39 cellular contexts compared by ENCODE assay signal in genomic region chr10:48514263-48514662, GRCh38.
"Had no signal": no experiment of that assay in that cellular context is flagged by ENCODE, and none has a peak within 500 bp of the region (broad histone marks: within the 10 kb centered on the region; RNA-seq: fewer than 3 reads in every experiment).

No MANE protein-coding gene starts in this region.

- H3K36me3 ChIP-seq: adrenal gland, ascending aorta, brain microvascular endothelial cell, breast epithelium, cardiac muscle cell had no signal

- H3K27ac ChIP-seq: adrenal gland, ascending aorta, body of pancreas, brain microvascular endothelial cell, breast epithelium, cardiac muscle cell had no signal

- H3K27me3 Mint-ChIP-seq: activated naive CD8-positive, alpha-beta T cell; activated naive CD8-positive, alpha-beta T cell treated with anti-CD3 and anti-CD28 coated beads for 36 hours; activated naive CD8-positive, alpha-beta T cell treated with anti-CD3 and anti-CD28 coated beads, Interleukin-2, amount 50 U/mL, for 24 hours had no signal

- H3K36me3 Mint-ChIP-seq: activated naive CD4-positive, alpha-beta T cell treated with anti-CD3 and anti-CD28 coated beads, Interleukin-2, amount 10 ng/mL, durations not matched to agents 7 days and 5 days; activated naive CD8-positive, alpha-beta T cell treated with anti-CD3 and anti-CD28 coated beads for 36 hours; activated naive CD8-positive, alpha-beta T cell treated with anti-CD3 and anti-CD28 coated beads, Interleukin-2, amount 10 ng/mL, durations not matched to agents 7 days and 5 days had no signal

- FAIRE-seq: astrocyte, bronchial epithelial cell, colon had no signal

- DNase-seq: activated effector memory CD4-positive, alpha-beta T cell treated with anti-CD3 and anti-CD28 coated beads, Interleukin-2, amount 50 U/mL, for 16 hours; activated effector memory CD4-positive, alpha-beta T cell treated with Interleukin-2 at 50 U/mL for 16 hours; activated gamma-delta T cell; activated gamma-delta T cell treated with Interleukin-2 at 50 U/mL for 16 hours; activated naive CD4-positive, alpha-beta T cell; activated naive CD4-positive, alpha-beta T cell treated with anti-CD3 and anti-CD28 coated beads for 36 hours; activated naive CD4-positive, alpha-beta T cell treated with anti-CD3 and anti-CD28 coated beads, Interleukin-2, amount 10 ng/mL, durations not matched to agents 7 days and 5 days; activated naive CD4-positive, alpha-beta T cell treated with anti-CD3 and anti-CD28 coated beads, Interleukin-2, amount 50 U/mL, for 16 hours; activated naive CD4-positive, alpha-beta T cell treated with Interleukin-2 at 50 U/mL for 16 hours; activated naive CD8-positive, alpha-beta T cell treated with anti-CD3 and anti-CD28 coated beads for 36 hours; activated naive CD8-positive, alpha-beta T cell treated with anti-CD3 and anti-CD28 coated beads, Interleukin-2, amount 10 ng/mL, durations not matched to agents 7 days and 5 days; activated naive CD8-positive, alpha-beta T cell treated with anti-CD3 and anti-CD28 coated beads, Interleukin-2, amount 50 U/mL, for 24 hours; activated T-cell treated with anti-CD3 and anti-CD28 coated beads, Interleukin-2, amount 50 U/mL, for 4 hours; activated T-cell treated with anti-CD3 and anti-CD28 coated beads, Interleukin-2, amount 50 U/mL, for 48 hours; activated T-cell treated with anti-CD3 and anti-CD28 coated beads, Interleukin-2, amount 50 U/mL, for 72 hours; adrenal gland; amniotic stem cell; amygdala; anterior cingulate cortex; aorta; body of pancreas; brain microvascular endothelial cell; caudate nucleus; central memory CD4-positive, alpha-beta T cell; cerebellar nuclear complex had no signal

- H3K4me3 ChIP-seq: adrenal gland, ascending aorta, body of pancreas, breast epithelium, cardiac muscle cell had no signal

- H3K4me3 Mint-ChIP-seq: activated naive CD4-positive, alpha-beta T cell treated with anti-CD3 and anti-CD28 coated beads for 36 hours; activated naive CD4-positive, alpha-beta T cell treated with anti-CD3 and anti-CD28 coated beads, Interleukin-2, amount 10 ng/mL, durations not matched to agents 7 days and 5 days; activated naive CD4-positive, alpha-beta T cell treated with anti-CD3 and anti-CD28 coated beads, Interleukin-2, amount 50 U/mL, for 24 hours; activated naive CD8-positive, alpha-beta T cell; activated naive CD8-positive, alpha-beta T cell treated with anti-CD3 and anti-CD28 coated beads for 36 hours; activated naive CD8-positive, alpha-beta T cell treated with anti-CD3 and anti-CD28 coated beads, Interleukin-2, amount 10 ng/mL, durations not matched to agents 7 days and 5 days; activated naive CD8-positive, alpha-beta T cell treated with anti-CD3 and anti-CD28 coated beads, Interleukin-2, amount 50 U/mL, for 24 hours; activated T-cell treated with anti-CD3 and anti-CD28 coated beads, Interleukin-2, amount 50 U/mL, for 4 hours; activated T-cell treated with anti-CD3 and anti-CD28 coated beads, Interleukin-2, amount 50 U/mL, for 72 hours; activated T-helper 1 cell treated with anti-CD3 and anti-CD28 coated beads, Interleukin-12 subunit alpha, Interleukin-12 subunit beta, Interleukin-2, Interleukin-4 antibody, amounts not matched to agents 30 ng/mL and 10 ng/mL and 1 ng/mL, durations not matched to agents 14 hours and 24 hours and 36 hours; activated T-helper 17 cell treated with anti-CD3 and anti-CD28 coated beads, Interleukin-2, amount 50 U/mL, for 72 hours; brain; central memory CD8-positive, alpha-beta T cell had no signal

- H3K9me3 ChIP-seq: adrenal gland, body of pancreas had no signal

- ATAC-seq: activated naive CD4-positive, alpha-beta T cell treated with anti-CD3 and anti-CD28 coated beads, Interleukin-2, amount 50 U/mL, for 72 hours; activated naive CD8-positive, alpha-beta T cell treated with anti-CD3 and anti-CD28 coated beads, Interleukin-2, amount 50 U/mL, for 24 hours; activated T-cell treated with anti-CD3 and anti-CD28 coated beads, Interleukin-2, amount 50 U/mL, for 4 hours; activated T-cell treated with anti-CD3 and anti-CD28 coated beads, Interleukin-2, amount 50 U/mL, for 72 hours; activated T-helper 17 cell treated with anti-CD3 and anti-CD28 coated beads, Interleukin-2, amount 50 U/mL, for 72 hours; body of pancreas had no signal

- H3K4me1 Mint-ChIP-seq: activated naive CD4-positive, alpha-beta T cell treated with anti-CD3 and anti-CD28 coated beads, Interleukin-2, amount 50 U/mL, for 24 hours; activated naive CD8-positive, alpha-beta T cell treated with anti-CD3 and anti-CD28 coated beads for 36 hours; activated T-helper 17 cell treated with anti-CD3 and anti-CD28 coated beads, Interleukin-2, amount 50 U/mL, for 72 hours; brain had no signal

- H3K27ac Mint-ChIP-seq: activated naive CD4-positive, alpha-beta T cell treated with anti-CD3 and anti-CD28 coated beads for 36 hours; activated naive CD4-positive, alpha-beta T cell treated with anti-CD3 and anti-CD28 coated beads, Interleukin-2, amount 10 ng/mL, durations not matched to agents 7 days and 5 days; activated naive CD4-positive, alpha-beta T cell treated with anti-CD3 and anti-CD28 coated beads, Interleukin-2, amount 50 U/mL, for 24 hours; activated naive CD4-positive, alpha-beta T cell treated with anti-CD3 and anti-CD28 coated beads, Interleukin-2, amount 50 U/mL, for 72 hours; activated naive CD8-positive, alpha-beta T cell; activated naive CD8-positive, alpha-beta T cell treated with anti-CD3 and anti-CD28 coated beads for 36 hours; activated naive CD8-positive, alpha-beta T cell treated with anti-CD3 and anti-CD28 coated beads, Interleukin-2, amount 10 ng/mL, durations not matched to agents 7 days and 5 days; activated naive CD8-positive, alpha-beta T cell treated with anti-CD3 and anti-CD28 coated beads, Interleukin-2, amount 50 U/mL, for 24 hours; activated T-cell treated with anti-CD3 and anti-CD28 coated beads, Interleukin-2, amount 50 U/mL, for 72 hours; activated T-helper 1 cell treated with anti-CD3 and anti-CD28 coated beads, Interleukin-12 subunit alpha, Interleukin-12 subunit beta, Interleukin-2, Interleukin-4 antibody, amounts not matched to agents 30 ng/mL and 10 ng/mL and 1 ng/mL, durations not matched to agents 14 hours and 24 hours and 36 hours; activated T-helper 17 cell treated with anti-CD3 and anti-CD28 coated beads, Interleukin-2, amount 50 U/mL, for 72 hours; activated T-helper 2 cell treated with anti-CD3 and anti-CD28 coated beads, Interferon-gamma antibody, Interleukin-2, Interleukin-4, amounts not matched to agents 10 μg/mL and 5 μg/mL and 100 μg/mL, durations not matched to agents 14 hours and 24 hours and 36 hours; brain had no signal

- H3K4me1 ChIP-seq: adrenal gland, ascending aorta, body of pancreas, breast epithelium had no signal

- H3K27me3 ChIP-seq: adrenal gland, ascending aorta, body of pancreas, brain microvascular endothelial cell, breast epithelium, cardiac muscle cell had no signal
